Comparison of ENCODE assay signal across 1 cellular context in genomic region chr1:203181586-203182376, GRCh38.
TF ChIP-seq lines count a peak whose summit lies in the region.

No MANE protein-coding gene starts in this region.

TF ChIP-seq in HepG2, 621 proteins besides CTCF, POLR2A, EP300 and RAD21:
- TF ChIP-seq ZNF777 (CRISPR knock-in tag; IDR thresholded peaks at IDR 0.05) = no peak
- TF ChIP-seq MXD1 (CRISPR knock-in tag; IDR thresholded peaks at IDR 0.05) = no peak
- TF ChIP-seq ZSCAN22 (CRISPR knock-in tag; IDR thresholded peaks at IDR 0.05) = no peak
- TF ChIP-seq ZNF354B (CRISPR knock-in tag; IDR thresholded peaks at IDR 0.05) = no peak
- no peak for TF ChIP-seq ZC3H4 (CRISPR knock-in tag; IDR thresholded peaks at IDR 0.05; ENCODE audit: borderline replicate concordance)
- TF ChIP-seq XRCC5 (optimal IDR thresholded peaks at IDR 0.05; ENCODE audit: low read length) = no peak
- no peak for TF ChIP-seq ZHX2 (IDR thresholded peaks at IDR 0.05; ENCODE audit: low read depth)
- no peak for TF ChIP-seq ZHX2 (CRISPR knock-in tag; IDR thresholded peaks at IDR 0.05; ENCODE audit: borderline replicate concordance)
TF ChIP-seq in HepG2: peak in this region for 0.
